7 cellular contexts compared by ENCODE assay signal in genomic region chr2:129314120-129314519, GRCh38.
"Had no signal": no experiment of that assay in that cellular context is flagged by ENCODE, and none has a peak within 500 bp of the region (broad histone marks: within the 10 kb centered on the region; RNA-seq: fewer than 3 reads in every experiment).

No MANE protein-coding gene starts in this region.

- H3K27ac Mint-ChIP-seq: IgD-negative memory B cell had no signal

- H3K27ac ChIP-seq: HL-60 had no signal

- ATAC-seq: HepG2, K562 had no signal

- H3K4me1 Mint-ChIP-seq: IgD-negative memory B cell had no signal

- DNase-seq: IMR-90, KBM-7 had no signal

- FAIRE-seq: HepG2, HTR-8/SVneo, K562 had no signal

- H3K36me3 Mint-ChIP-seq: IgD-negative memory B cell had no signal

- H3K9me3 Mint-ChIP-seq: IgD-negative memory B cell had no signal

- H3K4me3 ChIP-seq: K562 had no signal

- H3K4me3 Mint-ChIP-seq: IgD-negative memory B cell had no signal
